ENCODE assay signal across 18 cellular contexts in genomic region chr17:40936437-40936971, GRCh38. TPM values are rescaled to one million over a fixed set of nuclear protein-coding genes. Genes with fewer than 3 reads are reported as not detected.
A peak's percentile ranks its signal among the peaks of the same experiment; 100 is the strongest.
DNase-seq lines count a peak whose midpoint lies in the region; ATAC-seq, FAIRE-seq and TF ChIP-seq lines count a peak whose summit lies in the region.
"Had no signal": no experiment of that assay in that cellular context is flagged by ENCODE, and none has a peak within 500 bp of the region (broad histone marks: within the 10 kb centered on the region; RNA-seq: fewer than 3 reads in every experiment).

No MANE protein-coding gene starts in this region.

- H3K9me3 ChIP-seq in keratinocyte (ENCODE audit: control insufficient read depth, low read depth, low read length) (no peaks in the 10 kb centered on the region), prostate gland (no peaks in the 10 kb centered on the region)
- H3K9me3 ChIP-seq: left ventricle myocardium inferior had no signal

- H3K4me3 Mint-ChIP-seq in glutamatergic neuron (ENCODE audit: unreplicated experiment), result no peak overlapping the region
- H3K4me3 Mint-ChIP-seq: activated T-helper 17 cell treated with anti-CD3 and anti-CD28 coated beads, Interleukin-2, amount 50 U/mL, for 72 hours; endodermal cell had no signal

- TF ChIP-seq POLR2A in prostate gland (IDR thresholded peaks at IDR 0.05), result peak; percentile 40

- H3K27ac Mint-ChIP-seq in glutamatergic neuron (ENCODE audit: unreplicated experiment), result no peak overlapping the region
- H3K27ac Mint-ChIP-seq: activated T-helper 17 cell treated with anti-CD3 and anti-CD28 coated beads, Interleukin-2, amount 50 U/mL, for 72 hours had no signal

- no peaks in the 10 kb centered on the region for H4K20me1 ChIP-seq in keratinocyte (ENCODE audit: control insufficient read depth, extremely low read depth, insufficient read depth, low read length)

- no peaks in the 10 kb centered on the region for H3K4me1 Mint-ChIP-seq in glutamatergic neuron (ENCODE audit: low read depth, unreplicated experiment)
- H3K4me1 Mint-ChIP-seq: activated T-helper 17 cell treated with anti-CD3 and anti-CD28 coated beads, Interleukin-2, amount 50 U/mL, for 72 hours had no signal

- no peaks in the 10 kb centered on the region for H3K79me2 ChIP-seq in keratinocyte (ENCODE audit: control insufficient read depth, insufficient read depth, low read length)

- FAIRE-seq in HTR-8/SVneo (lab: Jason Lieb, UNC) (peak; percentile 42), keratinocyte (lab: Jason Lieb, UNC) (peak; percentile 9)
- FAIRE-seq: RCC 7860 had no signal

- H3K4me3 ChIP-seq in keratinocyte (ENCODE audit: control insufficient read depth in 2 of 3, extremely low read depth in 1 of 3, insufficient read depth in 2 of 3, low read depth in 1 of 3, low read length in 3 of 3) (no peak overlapping the region), prostate gland (peak overlapping the region; percentile 10 to 16)
- H3K4me3 ChIP-seq: left ventricle myocardium inferior had no signal

- H3K27me3 Mint-ChIP-seq in glutamatergic neuron (ENCODE audit: unreplicated experiment), result no peaks in the 10 kb centered on the region

- H3K4me1 ChIP-seq in keratinocyte (ENCODE audit: control insufficient read depth, extremely low read depth, insufficient read depth, low read length), result peaks cover 17% of the 10 kb centered on the region
- no peaks in the 10 kb centered on the region for H3K4me1 ChIP-seq in prostate gland (replicated peaks)
- H3K4me1 ChIP-seq: left ventricle myocardium inferior had no signal

- H3K9me3 Mint-ChIP-seq in glutamatergic neuron (ENCODE audit: unreplicated experiment), result no peaks in the 10 kb centered on the region
- H3K9me3 Mint-ChIP-seq: activated T-helper 17 cell treated with anti-CD3 and anti-CD28 coated beads, Interleukin-2, amount 50 U/mL, for 72 hours; endodermal cell had no signal

- no peak overlapping the region for H3K4me2 ChIP-seq in keratinocyte (ENCODE audit: control insufficient read depth, extremely low read depth, insufficient read depth, low read depth, low read length)

- H3K27ac ChIP-seq in keratinocyte (ENCODE audit: control insufficient read depth, insufficient read depth, low read length), result no peak overlapping the region
- H3K27ac ChIP-seq in prostate gland, result peak overlapping the region in 1 of 2 donors; percentile 56
- H3K27ac ChIP-seq: left ventricle myocardium inferior, WERI-Rb-1 had no signal

- no peak overlapping the region for H3K9ac ChIP-seq in keratinocyte (ENCODE audit: control insufficient read depth, extremely low read depth, insufficient read depth, low read length)

- DNase-seq in HTR-8/SVneo (ENCODE audit: insufficient read length, low spot score) (no peak), SW480 (ENCODE audit: low spot score) (peak; percentile 96), keratinocyte (ENCODE audit: low read depth, low spot score) (no peak), prostate gland (ENCODE audit: low spot score) (peak; percentile 36), glutamatergic neuron (no peak), NCI-H446 treated with DMSO at 0.1 percent for 48 hours (lab: John Stamatoyannopoulos, UW) (no peak)
- DNase-seq: activated CD8-positive, alpha-beta memory T cell treated with anti-CD3 and anti-CD28 coated beads for 24 hours; left ventricle myocardium inferior; NCI-H1092 treated with DMSO at 0.1 percent for 48 hours; SW 1271; WERI-Rb-1 had no signal

- H3K36me3 ChIP-seq in keratinocyte (ENCODE audit: control insufficient read depth in 2 of 2, extremely low read depth in 1 of 2, insufficient read depth in 2 of 2, low read length in 2 of 2), result no peaks in the 10 kb centered on the region
- no peaks in the 10 kb centered on the region for H3K36me3 ChIP-seq in prostate gland
- H3K36me3 ChIP-seq: left ventricle myocardium inferior, WERI-Rb-1 had no signal

- H3K27me3 ChIP-seq in keratinocyte (ENCODE audit: control insufficient read depth, extremely low read depth, insufficient read depth, low read length) (no peaks in the 10 kb centered on the region), prostate gland (replicated peaks; ENCODE audit: insufficient read depth) (no peaks in the 10 kb centered on the region)

- ATAC-seq in GM18861 (IDR thresholded peaks at IDR 0.05; ENCODE audit: unreplicated experiment), result no peak
- no peak for ATAC-seq in HG03045 (IDR thresholded peaks at IDR 0.05; ENCODE audit: unreplicated experiment)

- intact Hi-C loops in prostate gland (cut with DNase I), result no loop called here

- dilution Hi-C loops in keratinocyte (cut with MboI; ENCODE audit: extremely low pct_ligation_motif_present, low sequenced_read_pairs), result no loop called here

- no peaks in the 10 kb centered on the region for H3K36me3 Mint-ChIP-seq in glutamatergic neuron (ENCODE audit: unreplicated experiment)

- no peak overlapping the region for H2AFZ ChIP-seq in keratinocyte (ENCODE audit: control insufficient read depth, low read length)

- H3K9me1 ChIP-seq in keratinocyte (ENCODE audit: control insufficient read depth, extremely low read depth, insufficient read depth, low read length), result no peaks in the 10 kb centered on the region

- no peak for TF ChIP-seq CTCF in keratinocyte (optimal IDR thresholded peaks at IDR 0.05 in 1 of 3, IDR thresholded peaks at IDR 0.05 in 1 of 3, conservative IDR thresholded peaks at IDR 0.05 in 1 of 3; ENCODE audit: extremely low read depth in 1 of 3, insufficient read depth in 2 of 3, low read length in 3 of 3)
- TF ChIP-seq CTCF in prostate gland (IDR thresholded peaks at IDR 0.05), result no peak
- TF ChIP-seq CTCF in glutamatergic neuron (IDR thresholded peaks at IDR 0.05; ENCODE audit: partially characterized antibody, unreplicated experiment), result no peak

- WGBS in prostate gland, result 73% methylated on average over 19 of the region's 19 CpGs

RNA-seq across cellular contexts. Expression of gene KRT23, which starts 0.9 kb away (rescaled TPM):
- 8.2 to 14.4 TPM (median 9.3 TPM) in 3 replicates for polyA plus RNA-seq in keratinocyte
- polyA plus RNA-seq in keratinocyte (2011; ENCODE audit: low read depth), result 543 TPM
- polyA plus RNA-seq in keratinocyte (2011; cell fraction: cytosol; rRNA removed), result 17.9 and 32.3 TPM in 2 replicates
- polyA plus RNA-seq in keratinocyte (2011; cell fraction: nucleus; rRNA removed), result 14.3 and 31.5 TPM in 2 replicates
- 5.4 and 472 TPM in 2 replicates for polyA plus RNA-seq in keratinocyte (2012; ENCODE audit: low replicate concordance)
- 3.0 to 13.5 TPM (median 8.5 TPM) in 3 replicates for polyA minus RNA-seq in keratinocyte
- polyA minus RNA-seq in keratinocyte (2011; cell fraction: cytosol; rRNA and poly(A)+ RNA removed), result 11.1 TPM
- 11.4 and 16.8 TPM in 2 replicates for polyA minus RNA-seq in keratinocyte (2011; cell fraction: nucleus; rRNA and poly(A)+ RNA removed)
- 10 to 100 TPM; 19.6 to 38.9 TPM for total RNA-seq in prostate gland
- total RNA-seq in glutamatergic neuron (ENCODE audit: unreplicated experiment), result not detected
- total RNA-seq: cerebellum, endodermal cell, H4 had no signal

RNA-seq across cellular contexts. Expression of gene KRT39, which starts 30.2 kb away (rescaled TPM):
- polyA plus RNA-seq in keratinocyte, result 0.05 TPM in 1 of 3 replicates, not detected in the others
- polyA plus RNA-seq in keratinocyte (2011; ENCODE audit: low read depth), result not detected
- not detected in 2 replicates for polyA plus RNA-seq in keratinocyte (2011; cell fraction: cytosol; rRNA removed)
- polyA plus RNA-seq in keratinocyte (2011; cell fraction: nucleus; rRNA removed), result not detected in 2 replicates
- polyA plus RNA-seq in keratinocyte (2012; ENCODE audit: low replicate concordance), result not detected in 2 replicates
- not detected in 3 replicates for polyA minus RNA-seq in keratinocyte
- not detected for polyA minus RNA-seq in keratinocyte (2011; cell fraction: cytosol; rRNA and poly(A)+ RNA removed)
- not detected in 2 replicates for polyA minus RNA-seq in keratinocyte (2011; cell fraction: nucleus; rRNA and poly(A)+ RNA removed)
- total RNA-seq in prostate gland (not detected), glutamatergic neuron (ENCODE audit: unreplicated experiment) (not detected)
- total RNA-seq: activated T-helper 17 cell treated with anti-CD3 and anti-CD28 coated beads, Interleukin-2, amount 50 U/mL, for 72 hours; cerebellum; endodermal cell; H4; left ventricle myocardium inferior had no signal

RNA-seq across cellular contexts. Expression of gene KRT40, which starts 47.6 kb away (rescaled TPM):
- 0.03 TPM in 2 of 3 replicates, not detected in the other for polyA plus RNA-seq in keratinocyte
- polyA plus RNA-seq in keratinocyte (2011; ENCODE audit: low read depth), result not detected
- 0.03 TPM in 1 of 2 replicates, not detected in the other for polyA plus RNA-seq in keratinocyte (2011; cell fraction: cytosol; rRNA removed)
- 0.06 TPM in 1 of 2 replicates, not detected in the other for polyA plus RNA-seq in keratinocyte (2011; cell fraction: nucleus; rRNA removed)
- not detected in 2 replicates for polyA plus RNA-seq in keratinocyte (2012; ENCODE audit: low replicate concordance)
- polyA minus RNA-seq in keratinocyte, result not detected in 3 replicates
- polyA minus RNA-seq in keratinocyte (2011; cell fraction: cytosol; rRNA and poly(A)+ RNA removed), result not detected
- polyA minus RNA-seq in keratinocyte (2011; cell fraction: nucleus; rRNA and poly(A)+ RNA removed), result not detected in 2 replicates
- total RNA-seq in prostate gland (under 1 TPM in 1 of 2 donors, not detected in 1; 0.74 TPM), glutamatergic neuron (ENCODE audit: unreplicated experiment) (not detected)
- total RNA-seq: activated T-helper 17 cell treated with anti-CD3 and anti-CD28 coated beads, Interleukin-2, amount 50 U/mL, for 72 hours; cerebellum; endodermal cell; H4; left ventricle myocardium inferior had no signal

RNA-seq across cellular contexts. Expression of gene KRT20, which starts 51.5 kb away (rescaled TPM):
- polyA plus RNA-seq in keratinocyte, result not detected in 3 replicates
- polyA plus RNA-seq in keratinocyte (2011; ENCODE audit: low read depth), result 0.40 TPM
- not detected in 2 replicates for polyA plus RNA-seq in keratinocyte (2011; cell fraction: cytosol; rRNA removed)
- polyA plus RNA-seq in keratinocyte (2011; cell fraction: nucleus; rRNA removed), result not detected in 2 replicates
- not detected in 2 replicates for polyA plus RNA-seq in keratinocyte (2012; ENCODE audit: low replicate concordance)
- not detected in 3 replicates for polyA minus RNA-seq in keratinocyte
- polyA minus RNA-seq in keratinocyte (2011; cell fraction: cytosol; rRNA and poly(A)+ RNA removed), result not detected
- not detected in 2 replicates for polyA minus RNA-seq in keratinocyte (2011; cell fraction: nucleus; rRNA and poly(A)+ RNA removed)
- total RNA-seq in prostate gland, result not detected
- not detected for total RNA-seq in glutamatergic neuron (ENCODE audit: unreplicated experiment)
- total RNA-seq: activated T-helper 17 cell treated with anti-CD3 and anti-CD28 coated beads, Interleukin-2, amount 50 U/mL, for 72 hours; endodermal cell; H4; left ventricle myocardium inferior had no signal

RNA-seq across cellular contexts. Expression of gene KRTAP3-3, which starts 57.5 kb away (rescaled TPM):
- not detected in 3 replicates for polyA plus RNA-seq in keratinocyte
- polyA plus RNA-seq in keratinocyte (2011; ENCODE audit: low read depth), result not detected
- polyA plus RNA-seq in keratinocyte (2011; cell fraction: cytosol; rRNA removed), result not detected in 2 replicates
- polyA plus RNA-seq in keratinocyte (2011; cell fraction: nucleus; rRNA removed), result not detected in 2 replicates
- not detected in 2 replicates for polyA plus RNA-seq in keratinocyte (2012; ENCODE audit: low replicate concordance)
- not detected in 3 replicates for polyA minus RNA-seq in keratinocyte
- not detected for polyA minus RNA-seq in keratinocyte (2011; cell fraction: cytosol; rRNA and poly(A)+ RNA removed)
- polyA minus RNA-seq in keratinocyte (2011; cell fraction: nucleus; rRNA and poly(A)+ RNA removed), result not detected in 2 replicates
- total RNA-seq in prostate gland, result not detected
- total RNA-seq in glutamatergic neuron (ENCODE audit: unreplicated experiment), result not detected
- total RNA-seq: activated T-helper 17 cell treated with anti-CD3 and anti-CD28 coated beads, Interleukin-2, amount 50 U/mL, for 72 hours; cerebellum; endodermal cell; H4; left ventricle myocardium inferior had no signal

Comparison
In these comparisons a context has a peak if more than half of its experiments do, and no peak if none do; other contexts are left out.
1. DNase-seq: peak in SW480 (single experiment) and prostate gland (single experiment); none in HTR-8/SVneo (single experiment), keratinocyte (single experiment), glutamatergic neuron (single experiment) and NCI-H446 treated with DMSO at 0.1 percent for 48 hours (single experiment).
2. H3K4me3 ChIP-seq: peak in prostate gland (2 of 2); none in keratinocyte (0 of 3).
3. RNA of gene KRT23, which starts 0.9 kb away (total RNA-seq): 19.6 to 38.9 TPM in prostate gland; not detected in glutamatergic neuron (single experiment); every median in the first group is over 10 times any median in the second.